Comparison of ENCODE assay signal across 19 cellular contexts in genomic region chr22:50281384-50281760, GRCh38. TPM values are rescaled to one million over a fixed set of nuclear protein-coding genes. Genes with fewer than 3 reads are reported as not detected.
DNase-seq lines count a peak whose midpoint lies in the region; ATAC-seq, FAIRE-seq and TF ChIP-seq lines count a peak whose summit lies in the region.
"Had no signal": no experiment of that assay in that cellular context is flagged by ENCODE, and none has a peak within 500 bp of the region (broad histone marks: within the 10 kb centered on the region; RNA-seq: fewer than 3 reads in every experiment).

No MANE protein-coding gene starts in this region.

- H4K20me1 ChIP-seq in PC-3 (ENCODE audit: low read length) (no peaks in the 10 kb centered on the region), mammary epithelial cell (ENCODE audit: insufficient read depth, low read length) (no peaks in the 10 kb centered on the region)

- dilution Hi-C loops in mammary epithelial cell (cut with HindIII; ENCODE audit: low sequenced_read_pairs) = loop anchor here (10.0 kb wide), 3 partner anchors 87 to 173 kb away; no protein-coding TSS in a partner anchor

- H3K9me3 ChIP-seq in PC-3 (ENCODE audit: low read length) (no peaks in the 10 kb centered on the region), mammary epithelial cell (replicated peaks; ENCODE audit: insufficient read depth, low read length) (no peaks in the 10 kb centered on the region), pancreas (no peaks in the 10 kb centered on the region)
- H3K9me3 ChIP-seq: BLaER1, Peyer's patch had no signal

- no peaks in the 10 kb centered on the region for H3K27me3 Mint-ChIP-seq in Calu3 (ENCODE audit: unreplicated experiment)
- H3K27me3 Mint-ChIP-seq: CD4-positive, alpha-beta memory T cell had no signal

- no peak overlapping the region for H3K4me2 ChIP-seq in PC-3 (ENCODE audit: low read length)
- H3K4me2 ChIP-seq in mammary epithelial cell (ENCODE audit: insufficient read depth, low read depth, low read length) = no peak overlapping the region
- H3K4me2 ChIP-seq: BLaER1 had no signal

- no peak for DNase-seq in Calu3
- DNase-seq in PC-3 = no peak
- DNase-seq in mammary epithelial cell = no peak
- no peak for DNase-seq in pancreas
- DNase-seq in activated CD4-positive, alpha-beta T cell treated with anti-CD3 and anti-CD28 coated beads for 48 hours = no peak
- no peak for DNase-seq in ureter (ENCODE audit: low spot score)
- no peak for DNase-seq in effector CD4-positive, alpha-beta T cell
- no peak for DNase-seq in NCI-H69 (lab: John Stamatoyannopoulos, UW)
- DNase-seq: CD4-positive, alpha-beta memory T cell; EL; NCI-H1436; NCI-H2029; NCI-H345; NCI-H524 treated with DMSO at 0.1 percent for 48 hours; Peyer's patch; SHP77 had no signal

- H3K4me1 Mint-ChIP-seq in Calu3 (ENCODE audit: low read depth, unreplicated experiment) = peaks cover 7% of the 10 kb centered on the region
- H3K4me1 Mint-ChIP-seq: CD4-positive, alpha-beta memory T cell had no signal

- H3K36me3 Mint-ChIP-seq in Calu3 (ENCODE audit: insufficient read depth, unreplicated experiment) = peaks cover 87% of the 10 kb centered on the region
- H3K36me3 Mint-ChIP-seq: CD4-positive, alpha-beta memory T cell had no signal

- H3K79me2 ChIP-seq in PC-3 (ENCODE audit: low read length) (peaks cover 13% of the 10 kb centered on the region), mammary epithelial cell (ENCODE audit: insufficient read depth, low read length) (peaks cover 31% of the 10 kb centered on the region)

- intact Hi-C loops in Calu3 (cut with micrococcal nuclease; ENCODE audit: unreplicated experiment) = no loop called here
- intact Hi-C loops in PC-3 (cut with micrococcal nuclease) = no loop called here
- intact Hi-C loops in mammary epithelial cell (cut with micrococcal nuclease) = no loop called here
- intact Hi-C loops in pancreas (cut with DNase I) = loop anchor here in 1 of 3 donors (5.0 kb wide), 1 partner anchor 41 kb away; no protein-coding TSS in a partner anchor

- H3K27me3 ChIP-seq in PC-3 (ENCODE audit: low read length) = no peaks in the 10 kb centered on the region
- H3K27me3 ChIP-seq in mammary epithelial cell (ENCODE audit: insufficient read depth, low read length) = no peaks in the 10 kb centered on the region
- H3K27me3 ChIP-seq in pancreas = no peaks in the 10 kb centered on the region
- H3K27me3 ChIP-seq: BLaER1, Peyer's patch had no signal

- POLR2A ChIA-PET in PC-3 (lab: Charles Lee; ENCODE audit: unreplicated experiment) = no interaction called here

- H3K4me1 ChIP-seq in PC-3 (ENCODE audit: insufficient read depth, low read length) (peaks cover 16% of the 10 kb centered on the region), mammary epithelial cell (ENCODE audit: insufficient read depth, low read length) (peaks cover 22% of the 10 kb centered on the region), pancreas (peaks cover 0 to 5% (median 0%) of the 10 kb centered on the region in 3 donors)

- TF ChIP-seq CTCF in Calu3 (IDR thresholded peaks at IDR 0.05; ENCODE audit: unreplicated experiment) (no peak), PC-3 (conservative IDR thresholded peaks at IDR 0.05; ENCODE audit: low read depth, low read length) (no peak), mammary epithelial cell (conservative IDR thresholded peaks at IDR 0.05 in 1 of 2, IDR thresholded peaks at IDR 0.05 in 1 of 2; ENCODE audit: extremely low read depth in 1 of 2, insufficient read depth in 1 of 2, low read depth in 1 of 2, low read length in 2 of 2) (no peak), pancreas (IDR thresholded peaks at IDR 0.05) (no peak)

- FAIRE-seq in pancreas (lab: Jason Lieb, UNC) = no peak
- FAIRE-seq: H1 had no signal

- H3K27ac Mint-ChIP-seq in Calu3 (ENCODE audit: unreplicated experiment) = peak overlapping the region; percentile 87
- H3K27ac Mint-ChIP-seq: CD4-positive, alpha-beta memory T cell had no signal

- in situ Hi-C loops in mammary epithelial cell (cut with MboI; ENCODE audit: low sequenced_read_pairs in 2 of 2) = no loop called here

- peaks cover 22% of the 10 kb centered on the region for H3K36me3 ChIP-seq in PC-3 (ENCODE audit: low read depth, low read length)
- peaks cover 13% of the 10 kb centered on the region for H3K36me3 ChIP-seq in mammary epithelial cell (ENCODE audit: insufficient read depth, low read length)
- H3K36me3 ChIP-seq in pancreas = peaks cover 3 to 71% (median 32%) of the 10 kb centered on the region in 3 donors

- BruUV-seq in Calu3 (replicated peaks; lab: Mats Ljungman, UMichigan) (TSS peak; percentile 48), PC-3 (replicated peaks; lab: Mats Ljungman, UMichigan) (TSS peak; percentile 40), mammary epithelial cell (replicated peaks; lab: Mats Ljungman, UMichigan) (TSS peak; percentile 32)

- CTCF ChIA-PET in Calu3 (lab: Charles Lee) = interaction anchor here (1.6 kb wide), 1 partner anchor 12 kb away, joined by 9 read pairs; no protein-coding TSS in a partner anchor
- CTCF ChIA-PET in PC-3 (lab: Charles Lee) = no interaction called here
- CTCF ChIA-PET in mammary epithelial cell (lab: Charles Lee; ENCODE audit: low non-redundant PET) = no interaction called here

- no peak for ATAC-seq in PC-3
- ATAC-seq in pancreas = no peak

- no peak overlapping the region for H3K9ac ChIP-seq in PC-3 (ENCODE audit: low read length)
- H3K9ac ChIP-seq in mammary epithelial cell (ENCODE audit: insufficient read depth, low read length) = no peak overlapping the region
- H3K9ac ChIP-seq: BLaER1 had no signal

- peak overlapping the region; percentile 83 for H3K27ac ChIP-seq in PC-3 (ENCODE audit: low read length)
- H3K27ac ChIP-seq in mammary epithelial cell (ENCODE audit: insufficient read depth, low read depth, low read length) = no peak overlapping the region
- H3K27ac ChIP-seq in pancreas = peak overlapping the region; percentile 60 to 76 (median 73)
- H3K27ac ChIP-seq: BLaER1, SK-N-MC had no signal

- no peaks in the 10 kb centered on the region for H3F3A ChIP-seq in PC-3 (ENCODE audit: low read length, unreplicated experiment)

- H3K4me3 ChIP-seq in PC-3 (ENCODE audit: low read length) (no peak overlapping the region), mammary epithelial cell (replicated peaks in 1 of 3; ENCODE audit: insufficient read depth in 1 of 3, low read depth in 2 of 3, low read length in 3 of 3) (no peak overlapping the region), pancreas (no peak overlapping the region)
- H3K4me3 ChIP-seq: BLaER1, Peyer's patch, SK-N-MC had no signal

- peak overlapping the region; percentile 51 for H3K4me3 Mint-ChIP-seq in Calu3 (ENCODE audit: low read depth, unreplicated experiment)

- H2AFZ ChIP-seq in PC-3 (ENCODE audit: low read length) (no peak overlapping the region), mammary epithelial cell (ENCODE audit: low read depth, low read length) (no peak overlapping the region)

- no CpG with 5 or more reads among the region's 36 CpGs for WGBS in mammary epithelial cell (ENCODE audit: low coverage, missing lambda C conversion rate)
- WGBS in pancreas, 2 donors = 93 to 94% methylated on average over 36 of the region's 36 CpGs

- no peaks in the 10 kb centered on the region for H3K9me2 ChIP-seq in PC-3 (replicated peaks; ENCODE audit: low read length)

- no peaks in the 10 kb centered on the region for H3K9me3 Mint-ChIP-seq in Calu3 (ENCODE audit: low read depth, unreplicated experiment)
- H3K9me3 Mint-ChIP-seq: CD4-positive, alpha-beta memory T cell had no signal

RNA-seq across cellular contexts. Expression of gene MAPK11, which starts 11.2 kb away (rescaled TPM):
- 14.3 and 23.7 TPM in 2 replicates for total RNA-seq in Calu3 (2022)
- 7.0 and 7.6 TPM in 2 replicates for total RNA-seq in PC-3 (2014; rRNA removed)
- total RNA-seq in mammary epithelial cell = 10 to 100 TPM in 1 of 2 donors, 1 to 10 TPM in 1; 9.3 to 10.0 TPM
- polyA plus RNA-seq in mammary epithelial cell = 3.4 TPM
- 4.2 TPM for polyA minus RNA-seq in mammary epithelial cell
- 1 to 10 TPM; 1.3 to 3.7 (median 2.3) TPM for total RNA-seq in pancreas
- 10 to 100 TPM; 13.2 to 22.2 TPM for polyA plus RNA-seq in pancreas
- 15.4 TPM for total RNA-seq in ureter

RNA-seq across cellular contexts. Expression of gene MAPK12, which starts 19.9 kb away (rescaled TPM):
- total RNA-seq in Calu3 (2022) (21.1 and 27.5 TPM in 2 replicates), PC-3 (2014; rRNA removed) (22.4 and 22.5 TPM in 2 replicates), mammary epithelial cell (10 to 100 TPM; 11.1 to 11.5 TPM), pancreas (1 to 10 TPM in 5 of 6 donors, under 1 TPM in 1; 0.88 to 3.8 (median 1.6) TPM), ureter (14.1 TPM)
- polyA plus RNA-seq in mammary epithelial cell (5.8 TPM), pancreas (10 to 100 TPM in 1 of 2 donors, 1 to 10 TPM in 1; 6.9 to 19.2 TPM)
- 1.1 TPM for polyA minus RNA-seq in mammary epithelial cell

RNA-seq across cellular contexts. Expression of gene PLXNB2, which starts 26.1 kb away (rescaled TPM):
- total RNA-seq in Calu3 (2022) = 298 and 337 TPM in 2 replicates
- 68.2 and 82.9 TPM in 2 replicates for total RNA-seq in PC-3 (2014; rRNA removed)
- total RNA-seq in mammary epithelial cell = 100 to 1,000 TPM; 122 to 240 TPM
- polyA plus RNA-seq in mammary epithelial cell = 96.4 TPM
- polyA minus RNA-seq in mammary epithelial cell = 162 TPM
- 100 to 1,000 TPM in 5 of 6 donors, 10 to 100 TPM in 1; 89.3 to 168 (median 113) TPM for total RNA-seq in pancreas
- polyA plus RNA-seq in pancreas = 100 to 1,000 TPM; 191 to 216 TPM
- total RNA-seq in ureter = 443 TPM

RNA-seq across cellular contexts. Expression of gene HDAC10, which starts 30.3 kb away (rescaled TPM):
- total RNA-seq in Calu3 (2022) = 52.9 and 69.2 TPM in 2 replicates
- 25.8 and 34.5 TPM in 2 replicates for total RNA-seq in PC-3 (2014; rRNA removed)
- total RNA-seq in mammary epithelial cell = 10 to 100 TPM; 10.7 to 23.6 TPM
- 8.9 TPM for polyA plus RNA-seq in mammary epithelial cell
- 2.7 TPM for polyA minus RNA-seq in mammary epithelial cell
- 10 to 100 TPM; 17.0 to 40.7 (median 19.1) TPM for total RNA-seq in pancreas
- 10 to 100 TPM; 67.7 to 78.3 TPM for polyA plus RNA-seq in pancreas
- 52.4 TPM for total RNA-seq in ureter

RNA-seq across cellular contexts. Expression of gene TUBGCP6, which starts 36.5 kb away (rescaled TPM):
- total RNA-seq in Calu3 (2022) (49.7 and 54.7 TPM in 2 replicates), PC-3 (2014; rRNA removed) (32.1 and 39.5 TPM in 2 replicates), mammary epithelial cell (10 to 100 TPM; 33.0 to 34.0 TPM), pancreas (10 to 100 TPM; 19.2 to 36.7 (median 26.8) TPM), ureter (57.2 TPM)
- polyA plus RNA-seq in mammary epithelial cell (12.3 TPM), pancreas (100 to 1,000 TPM; 109 to 139 TPM)
- 18.7 TPM for polyA minus RNA-seq in mammary epithelial cell
